In the genomic region with DNA sequence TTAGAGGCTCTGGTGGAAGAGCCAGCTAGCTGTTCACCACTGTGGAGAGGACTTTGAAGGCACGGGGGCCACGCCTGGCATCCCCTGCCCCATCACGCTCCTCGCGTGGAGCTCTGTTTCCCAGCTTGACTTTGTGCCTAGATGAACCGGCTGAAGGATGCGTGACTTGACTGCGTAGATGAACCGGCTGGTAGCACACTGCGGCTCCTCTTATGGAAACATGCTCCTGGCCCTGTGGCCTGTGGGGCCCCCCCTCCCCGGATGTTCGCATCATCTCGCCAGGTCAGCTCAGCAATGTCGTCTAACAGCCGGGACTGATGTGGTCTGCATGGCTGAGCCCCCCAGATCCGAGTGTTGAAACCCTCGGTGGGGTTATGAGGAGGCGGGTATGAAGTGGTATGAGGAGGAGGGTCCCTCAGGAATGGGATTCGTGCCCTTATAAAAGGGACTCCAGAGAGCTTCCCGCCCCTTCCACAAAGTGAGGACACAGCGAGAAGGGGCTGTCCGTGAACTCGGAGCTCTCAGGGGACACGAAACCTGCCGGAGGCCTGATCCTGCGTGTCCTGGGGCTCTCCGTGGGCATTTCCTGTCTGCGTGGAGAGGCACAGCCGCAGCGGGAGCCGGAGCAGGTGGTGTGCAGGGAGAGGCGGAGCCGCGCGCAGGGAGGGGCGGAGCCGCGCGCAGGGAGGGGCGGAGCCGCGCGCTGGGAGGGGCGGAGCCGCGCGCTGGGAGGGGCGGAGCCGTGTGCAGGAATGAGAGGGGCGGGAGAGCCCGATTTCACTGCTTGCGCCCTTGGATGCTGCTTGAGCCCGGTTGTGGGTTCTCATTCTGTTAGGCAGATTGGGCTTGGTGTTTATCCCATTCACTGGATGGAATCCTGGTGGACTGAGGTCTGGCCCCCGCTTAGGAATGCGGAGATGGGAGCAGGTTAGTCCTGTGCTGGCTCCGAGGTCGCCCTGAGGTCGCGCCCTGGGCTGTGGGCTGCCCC, we compare ENCODE assay signal across 11 cellular contexts. TPM values are rescaled to one million over a fixed set of nuclear protein-coding genes. Genes with fewer than 3 reads are reported as not detected.
DNase-seq lines count a peak whose midpoint lies in the region; ATAC-seq, FAIRE-seq and TF ChIP-seq lines count a peak whose summit lies in the region.
"Had no signal": no experiment of that assay in that cellular context is flagged by ENCODE, and none has a peak within 500 bp of the region (broad histone marks: within the 10 kb centered on the region; RNA-seq: fewer than 3 reads in every experiment).

No MANE protein-coding gene starts in this region.

- H3K4me1 ChIP-seq in Panc1 (ENCODE audit: control insufficient read depth, insufficient read depth, low read length) (no peaks in the 10 kb centered on the region), H1 (replicated peaks in 1 of 4; ENCODE audit: control insufficient read depth in 3 of 4, insufficient read depth in 4 of 4, low read length in 3 of 4) (peaks cover 0 to 13% (median 7%) of the 10 kb centered on the region in 4 experiments; a peak in 6 of 7 replicates), skeletal muscle satellite cell (ENCODE audit: control insufficient read depth, insufficient read depth, low read length) (no peaks in the 10 kb centered on the region), thyroid gland (no peaks in the 10 kb centered on the region)
- H3K4me1 ChIP-seq: A549 had no signal

- TF ChIP-seq CTCF in Panc1 (IDR thresholded peaks at IDR 0.05) (no peak), H1 (IDR thresholded peaks at IDR 0.05; ENCODE audit: control extremely low read depth in 1 of 3, insufficient read depth in 1 of 3, low read depth in 1 of 3, low read length in 3 of 3) (no peak), thyroid gland (IDR thresholded peaks at IDR 0.05) (no peak)

- peak overlapping the region; percentile 48; the same call in 1 of the 2 replicates for H3K18ac ChIP-seq in H1 (ENCODE audit: extremely low read depth, low read length)

- no peak for FAIRE-seq in H1 (lab: Jason Lieb, UNC)
- FAIRE-seq: A549 had no signal

- no peak overlapping the region for H3K56ac ChIP-seq in H1 (replicated peaks; ENCODE audit: insufficient read length, low read depth, low read length)

- H3K14ac ChIP-seq in H1 (ENCODE audit: insufficient read length): no peak overlapping the region

- H3K23me2 ChIP-seq in H1 (ENCODE audit: low read depth, low read length): no peaks in the 10 kb centered on the region; the same call in 1 of the 2 replicates

- no peaks in the 10 kb centered on the region for H3K27me3 Mint-ChIP-seq in activated CD4-positive, alpha-beta memory T cell treated with anti-CD3 and anti-CD28 coated beads for 36 hours
- no peaks in the 10 kb centered on the region for H3K27me3 Mint-ChIP-seq in activated CD4-positive, alpha-beta memory T cell treated with anti-CD3 and anti-CD28 coated beads, Interleukin-2, amount 10 ng/mL, durations not matched to agents 7 days and 5 days

- intact Hi-C loops in activated CD4-positive, alpha-beta memory T cell treated with anti-CD3 and anti-CD28 coated beads for 36 hours (cut with micrococcal nuclease): no loop called here
- intact Hi-C loops in Panc1 (cut with micrococcal nuclease; ENCODE audit: unreplicated experiment): no loop called here
- intact Hi-C loops in thyroid gland (cut with DNase I): no loop called here

- H2BK20ac ChIP-seq in H1 (ENCODE audit: low read length): no peak overlapping the region

- H2BK5ac ChIP-seq in H1 (ENCODE audit: low read depth, low read length): peak overlapping the region; percentile 56; the same call in 1 of the 2 replicates

- H3K36me3 Mint-ChIP-seq in activated CD4-positive, alpha-beta memory T cell treated with anti-CD3 and anti-CD28 coated beads for 36 hours: peaks cover 4% of the 10 kb centered on the region
- H3K36me3 Mint-ChIP-seq in activated CD4-positive, alpha-beta memory T cell treated with anti-CD3 and anti-CD28 coated beads, Interleukin-2, amount 10 ng/mL, durations not matched to agents 7 days and 5 days (ENCODE audit: low read depth): peaks cover 3% of the 10 kb centered on the region

- H3K27ac ChIP-seq in Panc1 (ENCODE audit: low read length) (no peak overlapping the region), H1 (ENCODE audit: low read depth, low read length) (no peak overlapping the region), thyroid gland (no peak overlapping the region)
- H3K27ac ChIP-seq: A549 had no signal

- no peak overlapping the region for H4K91ac ChIP-seq in H1 (replicated peaks; ENCODE audit: insufficient read length, low read length)

- H3K4me1 Mint-ChIP-seq in activated CD4-positive, alpha-beta memory T cell treated with anti-CD3 and anti-CD28 coated beads for 36 hours (ENCODE audit: low read depth): no peaks in the 10 kb centered on the region
- H3K4me1 Mint-ChIP-seq in activated CD4-positive, alpha-beta memory T cell treated with anti-CD3 and anti-CD28 coated beads, Interleukin-2, amount 10 ng/mL, durations not matched to agents 7 days and 5 days: no peaks in the 10 kb centered on the region

- no peak overlapping the region for H2AK5ac ChIP-seq in H1 (ENCODE audit: low read depth, low read length)

- H3K9me3 Mint-ChIP-seq in activated CD4-positive, alpha-beta memory T cell treated with anti-CD3 and anti-CD28 coated beads for 36 hours: no peaks in the 10 kb centered on the region
- no peaks in the 10 kb centered on the region for H3K9me3 Mint-ChIP-seq in activated CD4-positive, alpha-beta memory T cell treated with anti-CD3 and anti-CD28 coated beads, Interleukin-2, amount 10 ng/mL, durations not matched to agents 7 days and 5 days

- TF ChIP-seq POLR2A in H1 (IDR thresholded peaks at IDR 0.05; ENCODE audit: control extremely low read depth in 1 of 2, low read depth in 2 of 2, low read length in 2 of 2): no peak
- TF ChIP-seq POLR2A in thyroid gland (IDR thresholded peaks at IDR 0.05): no peak

- no peak overlapping the region for H2BK120ac ChIP-seq in H1 (replicated peaks; ENCODE audit: low read depth, low read length)

- peak; percentile 19; the same call in 1 of the 2 replicates for ATAC-seq in Panc1
- no peak for ATAC-seq in GM21515 (IDR thresholded peaks at IDR 0.05; ENCODE audit: unreplicated experiment)

- H2BK15ac ChIP-seq in H1 (ENCODE audit: low read length): peak overlapping the region; percentile 62; the same call in 1 of the 2 replicates

- no peak overlapping the region for H3K4ac ChIP-seq in H1 (replicated peaks; ENCODE audit: insufficient read length, low read depth, low read length)

- H4K5ac ChIP-seq in H1 (ENCODE audit: insufficient read length, low read depth, low read length): peak overlapping the region; percentile 4

- H3K4me3 Mint-ChIP-seq in activated CD4-positive, alpha-beta memory T cell treated with anti-CD3 and anti-CD28 coated beads for 36 hours: no peak overlapping the region
- no peak overlapping the region for H3K4me3 Mint-ChIP-seq in activated CD4-positive, alpha-beta memory T cell treated with anti-CD3 and anti-CD28 coated beads, Interleukin-2, amount 10 ng/mL, durations not matched to agents 7 days and 5 days

- no peaks in the 10 kb centered on the region for H3K9me3 ChIP-seq in Panc1 (ENCODE audit: control insufficient read depth, insufficient read depth, low read depth, low read length)
- H3K9me3 ChIP-seq in H1 (ENCODE audit: insufficient read depth in 2 of 2, low read depth in 1 of 2, low read length in 1 of 2): no peaks in the 10 kb centered on the region
- H3K9me3 ChIP-seq in skeletal muscle satellite cell (replicated peaks; ENCODE audit: low read length): no peaks in the 10 kb centered on the region
- no peaks in the 10 kb centered on the region for H3K9me3 ChIP-seq in thyroid gland
- H3K9me3 ChIP-seq: A549 had no signal

- H2AFZ ChIP-seq in H1 (ENCODE audit: low read length): peak overlapping the region; percentile 21; the same call in 1 of the 2 replicates

- H3K4me3 ChIP-seq in Panc1 (ENCODE audit: low read depth in 2 of 2, low read length in 2 of 2) (no peak overlapping the region), H1 (ENCODE audit: extremely low read depth in 1 of 4, insufficient read depth in 2 of 4, low read depth in 3 of 4, low read length in 4 of 4) (peak overlapping the region in 2 of 4 experiments; percentile 16 to 47; a peak in 3 of 8 replicates), skeletal muscle satellite cell (ENCODE audit: low read length) (no peak overlapping the region), thyroid gland (replicated peaks in 1 of 3) (no peak overlapping the region)
- H3K4me3 ChIP-seq: A549 had no signal

- H3K79me2 ChIP-seq in H1 (ENCODE audit: control insufficient read depth in 1 of 2, insufficient read depth in 2 of 2, low read length in 2 of 2): no peaks in the 10 kb centered on the region

- in situ Hi-C loops in Panc1 (cut with HindIII; ENCODE audit: low pct_unique_long_range_greater_than_20kb, low sequenced_read_pairs): no loop called here

- H3K36me3 ChIP-seq in Panc1 (ENCODE audit: control insufficient read depth, insufficient read depth, low read length): no peaks in the 10 kb centered on the region
- H3K36me3 ChIP-seq in H1 (ENCODE audit: control insufficient read depth in 2 of 4, insufficient read depth in 4 of 4, low read length in 3 of 4): no peaks in the 10 kb centered on the region; a peak in 1 of 8 replicates
- H3K36me3 ChIP-seq in skeletal muscle satellite cell (ENCODE audit: insufficient read depth, low read length): peaks cover 8% of the 10 kb centered on the region
- H3K36me3 ChIP-seq in thyroid gland: no peaks in the 10 kb centered on the region

- CTCF ChIA-PET in activated CD4-positive, alpha-beta memory T cell treated with anti-CD3 and anti-CD28 coated beads for 36 hours (lab: Charles Lee): no interaction called here
- CTCF ChIA-PET in activated CD4-positive, alpha-beta memory T cell treated with anti-CD3 and anti-CD28 coated beads, Interleukin-2, amount 10 ng/mL, durations not matched to agents 7 days and 5 days (lab: Charles Lee): no interaction called here
- CTCF ChIA-PET in Panc1 (lab: Charles Lee) (no interaction called here), H1 (lab: Charles Lee; ENCODE audit: partially characterized antibody) (interaction anchor here (1.8 kb wide), 1 partner anchor 40 kb away, joined by 4 read pairs; no protein-coding TSS in a partner anchor)

- 74% methylated on average over 32 of the region's 59 CpGs; no CpG with 5 or more reads in 1 of the 2 experiments for WGBS in H1 (ENCODE audit: extremely low coverage in 1 of 2, insufficient coverage in 1 of 2, insufficient read length in 1 of 2, insufficient replicate concordance in 2 of 2, low coverage in 1 of 2, low lambda C conversion rate in 2 of 2, missing lambda C conversion rate in 1 of 2), 2 experiments
- 72 to 82% methylated on average over 38 to 51 of the region's 59 CpGs for WGBS in thyroid gland, 2 donors

- H3K79me1 ChIP-seq in H1 (ENCODE audit: low read depth, low read length): peaks cover 2% of the 10 kb centered on the region; the same call in 1 of the 2 replicates

- BruUV-seq in Panc1 (replicated peaks; lab: Mats Ljungman, UMichigan): no TSS peak

- H2BK12ac ChIP-seq in H1 (ENCODE audit: low read depth, low read length): 0 out of 2 replicates have a peak overlapping the region, but pooled peaks have one; percentile 39

- H3K27me3 ChIP-seq in Panc1 (ENCODE audit: control insufficient read depth, insufficient read depth, low read length) (no peaks in the 10 kb centered on the region), H1 (replicated peaks in 1 of 4; ENCODE audit: control insufficient read depth in 3 of 4, extremely low read depth in 1 of 4, insufficient read depth in 3 of 4, low read length in 3 of 4) (no peaks in the 10 kb centered on the region), skeletal muscle satellite cell (ENCODE audit: control insufficient read depth, insufficient read depth, low read length) (no peaks in the 10 kb centered on the region), thyroid gland (no peaks in the 10 kb centered on the region)

- H3K23ac ChIP-seq in H1 (ENCODE audit: insufficient read length): no peak overlapping the region

- H4K20me1 ChIP-seq in H1 (replicated peaks in 1 of 2; ENCODE audit: control insufficient read depth in 1 of 2, insufficient read depth in 2 of 2, low read length in 2 of 2): peaks cover 0 to 2% of the 10 kb centered on the region in 2 experiments

- no peak for TF ChIP-seq EP300 in H1 (IDR thresholded peaks at IDR 0.05; ENCODE audit: borderline replicate concordance in 1 of 2, low read depth in 2 of 2, low read length in 2 of 2)

- POLR2A ChIA-PET in activated CD4-positive, alpha-beta memory T cell treated with anti-CD3 and anti-CD28 coated beads for 36 hours (lab: Charles Lee): no interaction called here
- POLR2A ChIA-PET in activated CD4-positive, alpha-beta memory T cell treated with anti-CD3 and anti-CD28 coated beads, Interleukin-2, amount 10 ng/mL, durations not matched to agents 7 days and 5 days (lab: Charles Lee): no interaction called here
- POLR2A ChIA-PET in Panc1 (lab: Charles Lee) (no interaction called here), H1 (lab: Charles Lee; ENCODE audit: partially characterized antibody) (interaction anchor here (0.9 to 2.3 kb wide), 5 partner anchors 8 to 58 kb away, joined by 3 to 12 read pairs (median 4); partner anchors contain the start of genes MRPL36 and NDUFS6)

- no peak overlapping the region for H3K27ac Mint-ChIP-seq in activated CD4-positive, alpha-beta memory T cell treated with anti-CD3 and anti-CD28 coated beads for 36 hours
- no peak overlapping the region for H3K27ac Mint-ChIP-seq in activated CD4-positive, alpha-beta memory T cell treated with anti-CD3 and anti-CD28 coated beads, Interleukin-2, amount 10 ng/mL, durations not matched to agents 7 days and 5 days

- H4K8ac ChIP-seq in H1 (ENCODE audit: extremely low read depth, insufficient read depth, low read length): no peak overlapping the region

- no peak for TF ChIP-seq RAD21 in H1 (IDR thresholded peaks at IDR 0.05 in 1 of 2, conservative IDR thresholded peaks at IDR 0.05 in 1 of 2; ENCODE audit: low read depth in 2 of 2, low read length in 2 of 2)

- peak overlapping the region; percentile 50 to 53 for H3K4me2 ChIP-seq in H1 (ENCODE audit: insufficient read depth in 1 of 2, low read depth in 2 of 2, low read length in 2 of 2)
- H3K4me2 ChIP-seq in skeletal muscle satellite cell (ENCODE audit: low read length): peak overlapping the region; percentile 20
- H3K4me2 ChIP-seq: A549 had no signal

- H3K9ac ChIP-seq in H1 (replicated peaks in 1 of 4; ENCODE audit: extremely low read depth in 1 of 4, low read depth in 3 of 4, low read length in 3 of 4) (no peak overlapping the region), skeletal muscle satellite cell (ENCODE audit: low read depth, low read length) (no peak overlapping the region)

- peak; percentile 19 for DNase-seq in activated CD4-positive, alpha-beta memory T cell treated with anti-CD3 and anti-CD28 coated beads for 36 hours
- no peak for DNase-seq in activated CD4-positive, alpha-beta memory T cell treated with anti-CD3 and anti-CD28 coated beads, Interleukin-2, amount 10 ng/mL, durations not matched to agents 7 days and 5 days
- no peak for DNase-seq in Panc1 (ENCODE audit: low read depth, low spot score)
- DNase-seq in H1 (ENCODE audit: low read depth in 1 of 2, low spot score in 2 of 2): peak in 1 of 2 experiments; percentile 81
- DNase-seq in NCI-H1436 treated with DMSO at 0.1 percent for 48 hours (lab: John Stamatoyannopoulos, UW): no peak
- DNase-seq in thyroid gland: no peak
- DNase-seq: NCI-H226 had no signal

RNA-seq across cellular contexts. Expression of gene NDUFS6, which starts 26.5 kb away (rescaled TPM):
- 10 to 100 TPM; 38.9 to 39.5 TPM for total RNA-seq in activated CD4-positive, alpha-beta memory T cell treated with anti-CD3 and anti-CD28 coated beads for 36 hours
- total RNA-seq in activated CD4-positive, alpha-beta memory T cell treated with anti-CD3 and anti-CD28 coated beads, Interleukin-2, amount 10 ng/mL, durations not matched to agents 7 days and 5 days: 10 to 100 TPM; 25.4 to 29.2 TPM
- total RNA-seq in Panc1 (2021; ENCODE audit: unreplicated experiment): 70.6 TPM
- polyA plus RNA-seq in Panc1 (2012; ENCODE audit: insufficient read length): 299 TPM
- 72.7 and 77.1 TPM in 2 replicates for total RNA-seq in H1 (2021; fragmentation: NEBNext Ultra II Directional; extraction: Animal tissue kit (Norgen Biotek cat#: 25700))
- 191 and 302 TPM in 2 replicates for polyA plus RNA-seq in H1 (2011; rRNA removed)
- 224 TPM for polyA plus RNA-seq in H1 (2011; cell fraction: cytosol; rRNA removed)
- 78.2 TPM for polyA plus RNA-seq in H1 (2011; cell fraction: nucleus; rRNA removed)
- 190 to 231 TPM (median 207 TPM) in 4 replicates for polyA plus RNA-seq in H1 (2012, experiment 1 of 2)
- 78.3 TPM for polyA plus RNA-seq in H1 (2012, experiment 2 of 2)
- 141 TPM for polyA plus RNA-seq in H1 (2013, experiment 1 of 2)
- 146 TPM for polyA plus RNA-seq in H1 (2013, experiment 2 of 2)
- polyA minus RNA-seq in H1 (2011; rRNA and poly(A)+ RNA removed): 9.3 and 11.6 TPM in 2 replicates
- 55.8 TPM for polyA minus RNA-seq in H1 (2011; cell fraction: cytosol; rRNA and poly(A)+ RNA removed)
- 31.5 TPM for polyA minus RNA-seq in H1 (2011; cell fraction: nucleus; rRNA and poly(A)+ RNA removed)
- 28.8 and 35.5 TPM in 2 replicates for total RNA-seq in skeletal muscle satellite cell (2012; rRNA removed)
- total RNA-seq in thyroid gland: 100 to 1,000 TPM in 1 of 4 donors, 10 to 100 TPM in 3; 35.8 to 127 (median 54.4) TPM

RNA-seq across cellular contexts. Expression of gene MRPL36, which starts 28.1 kb away (rescaled TPM):
- 10 to 100 TPM; 60.8 to 64.7 TPM for total RNA-seq in activated CD4-positive, alpha-beta memory T cell treated with anti-CD3 and anti-CD28 coated beads for 36 hours
- 10 to 100 TPM; 44.5 to 44.8 TPM for total RNA-seq in activated CD4-positive, alpha-beta memory T cell treated with anti-CD3 and anti-CD28 coated beads, Interleukin-2, amount 10 ng/mL, durations not matched to agents 7 days and 5 days
- total RNA-seq in Panc1 (2021; ENCODE audit: unreplicated experiment) (79.9 TPM), thyroid gland (10 to 100 TPM; 10.4 to 41.7 (median 33.6) TPM)
- 79.2 TPM for polyA plus RNA-seq in Panc1 (2012; ENCODE audit: insufficient read length)
- 56.3 and 66.3 TPM in 2 replicates for total RNA-seq in H1 (2021; fragmentation: NEBNext Ultra II Directional; extraction: Animal tissue kit (Norgen Biotek cat#: 25700))
- 81.5 and 85.5 TPM in 2 replicates for polyA plus RNA-seq in H1 (2011; rRNA removed)
- 67.1 TPM for polyA plus RNA-seq in H1 (2011; cell fraction: cytosol; rRNA removed)
- polyA plus RNA-seq in H1 (2011; cell fraction: nucleus; rRNA removed): 71.6 TPM
- 75.9 to 89.0 TPM (median 80.9 TPM) in 4 replicates for polyA plus RNA-seq in H1 (2012, experiment 1 of 2)
- polyA plus RNA-seq in H1 (2012, experiment 2 of 2): 102 TPM
- 87.9 TPM for polyA plus RNA-seq in H1 (2013, experiment 1 of 2)
- 91.7 TPM for polyA plus RNA-seq in H1 (2013, experiment 2 of 2)
- 31.6 and 38.0 TPM in 2 replicates for polyA minus RNA-seq in H1 (2011; rRNA and poly(A)+ RNA removed)
- 32.5 TPM for polyA minus RNA-seq in H1 (2011; cell fraction: cytosol; rRNA and poly(A)+ RNA removed)
- 22.6 TPM for polyA minus RNA-seq in H1 (2011; cell fraction: nucleus; rRNA and poly(A)+ RNA removed)
- 54.8 and 71.0 TPM in 2 replicates for total RNA-seq in skeletal muscle satellite cell (2012; rRNA removed)

RNA-seq across cellular contexts. Expression of gene IRX4, which starts 55.0 kb away (rescaled TPM):
- total RNA-seq in activated CD4-positive, alpha-beta memory T cell treated with anti-CD3 and anti-CD28 coated beads for 36 hours: not detected
- not detected for total RNA-seq in activated CD4-positive, alpha-beta memory T cell treated with anti-CD3 and anti-CD28 coated beads, Interleukin-2, amount 10 ng/mL, durations not matched to agents 7 days and 5 days
- 0.18 TPM for total RNA-seq in Panc1 (2021; ENCODE audit: unreplicated experiment)
- polyA plus RNA-seq in Panc1 (2012; ENCODE audit: insufficient read length): 0.47 TPM
- 0.82 and 1.2 TPM in 2 replicates for total RNA-seq in H1 (2021; fragmentation: NEBNext Ultra II Directional; extraction: Animal tissue kit (Norgen Biotek cat#: 25700))
- 0.45 and 0.97 TPM in 2 replicates for polyA plus RNA-seq in H1 (2011; rRNA removed)
- 0.87 TPM for polyA plus RNA-seq in H1 (2011; cell fraction: cytosol; rRNA removed)
- polyA plus RNA-seq in H1 (2011; cell fraction: nucleus; rRNA removed): 1.8 TPM
- 0.40 to 1.2 TPM (median 1.1 TPM) in 4 replicates for polyA plus RNA-seq in H1 (2012, experiment 1 of 2)
- 1.1 TPM for polyA plus RNA-seq in H1 (2012, experiment 2 of 2)
- polyA plus RNA-seq in H1 (2013, experiment 1 of 2): 1.0 TPM
- polyA plus RNA-seq in H1 (2013, experiment 2 of 2): 0.75 TPM
- polyA minus RNA-seq in H1 (2011; rRNA and poly(A)+ RNA removed): 0.16 and 0.44 TPM in 2 replicates
- 0.95 TPM for polyA minus RNA-seq in H1 (2011; cell fraction: cytosol; rRNA and poly(A)+ RNA removed)
- 0.50 TPM for polyA minus RNA-seq in H1 (2011; cell fraction: nucleus; rRNA and poly(A)+ RNA removed)
- under 0.01 and 0.22 TPM in 2 replicates for total RNA-seq in skeletal muscle satellite cell (2012; rRNA removed)
- total RNA-seq in thyroid gland: not detected
- total RNA-seq: renal cortical epithelial cell had no signal
